ENCODE assay signal across 11 cellular contexts in the genomic region with DNA sequence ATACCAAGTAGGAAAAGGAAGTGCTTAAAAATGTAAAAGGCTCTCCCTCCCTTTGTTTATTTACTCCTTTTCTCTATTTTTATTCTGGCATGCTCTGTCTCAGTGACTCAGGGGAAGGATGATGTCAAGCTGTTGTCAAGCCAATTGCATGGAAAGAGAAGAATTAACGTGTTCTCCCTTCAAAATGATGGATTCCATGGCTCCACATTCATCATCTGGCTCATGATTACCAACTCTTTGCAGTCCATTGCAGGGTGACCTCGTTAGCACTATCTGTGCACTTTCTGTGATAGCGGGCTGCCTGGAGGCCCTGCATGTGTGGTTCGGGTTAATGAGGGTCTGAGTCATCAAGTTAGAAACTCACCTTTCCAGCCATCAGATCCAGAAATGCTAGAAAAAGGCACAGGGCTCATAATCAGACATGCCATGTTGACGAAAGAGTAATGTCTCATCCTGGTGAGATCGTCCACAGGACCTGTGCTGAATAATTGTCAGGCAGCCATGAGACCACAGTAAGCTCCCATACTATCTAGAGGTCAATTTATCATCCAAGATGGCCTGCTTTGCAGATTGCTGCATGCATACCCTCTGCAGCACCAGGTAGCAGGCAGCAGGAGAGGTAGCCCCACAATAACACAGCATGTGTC.
DNase-seq lines count a peak whose midpoint lies in the region; ATAC-seq and TF ChIP-seq lines count a peak whose summit lies in the region.
"Had no signal": no experiment of that assay in that cellular context is flagged by ENCODE, and none has a peak within 500 bp of the region (broad histone marks: within the 10 kb centered on the region; RNA-seq: fewer than 3 reads in every experiment).

No MANE protein-coding gene starts in this region.

- H3K4me3 Mint-ChIP-seq in CD8-positive, alpha-beta T cell = no peak overlapping the region
- H3K4me3 Mint-ChIP-seq: activated CD4-positive, alpha-beta T cell treated with anti-CD3 and anti-CD28 coated beads, Interleukin-2, amount 10 ng/mL, durations not matched to agents 7 days and 5 days had no signal

- H3K36me3 Mint-ChIP-seq in CD8-positive, alpha-beta T cell = no peaks in the 10 kb centered on the region

- POLR2A ChIA-PET in CD8-positive, alpha-beta T cell (lab: Charles Lee) = no interaction called here

- H3K4me3 ChIP-seq in RWPE2 (ENCODE audit: severe bottlenecking) (no peak overlapping the region), fibroblast of villous mesenchyme (ENCODE audit: low read depth, low read length) (no peak overlapping the region), skeletal muscle satellite cell (ENCODE audit: low read length) (no peak overlapping the region)
- no peak overlapping the region for H3K4me3 ChIP-seq in CD8-positive, alpha-beta T cell (ENCODE audit: low read depth, low read length)
- H3K4me3 ChIP-seq: heart left ventricle had no signal

- H3K4me2 ChIP-seq in skeletal muscle satellite cell (ENCODE audit: low read length) = peak overlapping the region; percentile 34

- peak; percentile 38 for DNase-seq in H4 (ENCODE audit: low spot score)
- no peak for DNase-seq in RWPE2 (ENCODE audit: low spot score)
- DNase-seq in fibroblast of villous mesenchyme (ENCODE audit: low read depth) = peak; percentile 55
- no peak for DNase-seq in NCI-H1930 (lab: John Stamatoyannopoulos, UW)
- DNase-seq in CD8-positive, alpha-beta T cell = no peak
- DNase-seq: activated CD4-positive, alpha-beta T cell treated with anti-CD3 and anti-CD28 coated beads, Interleukin-2, amount 10 ng/mL, durations not matched to agents 7 days and 5 days; amygdala; heart left ventricle had no signal

- ATAC-seq in RWPE2 (ENCODE audit: low read depth) = peak; percentile 84
- ATAC-seq in CD8-positive, alpha-beta T cell = no peak
- no peak for ATAC-seq in GM19455 (IDR thresholded peaks at IDR 0.05; ENCODE audit: unreplicated experiment)

- H3K27ac Mint-ChIP-seq in CD8-positive, alpha-beta T cell = no peak overlapping the region
- H3K27ac Mint-ChIP-seq: activated CD4-positive, alpha-beta T cell treated with anti-CD3 and anti-CD28 coated beads, Interleukin-2, amount 10 ng/mL, durations not matched to agents 7 days and 5 days had no signal

- H3K36me3 ChIP-seq in RWPE2 (ENCODE audit: low read depth) (no peaks in the 10 kb centered on the region), skeletal muscle satellite cell (ENCODE audit: insufficient read depth, low read length) (no peaks in the 10 kb centered on the region)
- no peaks in the 10 kb centered on the region for H3K36me3 ChIP-seq in CD8-positive, alpha-beta T cell (ENCODE audit: insufficient read depth, low read length)
- H3K36me3 ChIP-seq: heart left ventricle, neutrophil had no signal

- intact Hi-C loops in CD8-positive, alpha-beta T cell (cut with DNase I, micrococcal nuclease) = no loop called here

- H3K9ac ChIP-seq in skeletal muscle satellite cell (ENCODE audit: low read depth, low read length) = no peak overlapping the region

- TF ChIP-seq CTCF in RWPE2 (IDR thresholded peaks at IDR 0.05; ENCODE audit: poor library complexity, severe bottlenecking) = no peak
- TF ChIP-seq CTCF in fibroblast of villous mesenchyme (IDR thresholded peaks at IDR 0.05; ENCODE audit: insufficient read depth, low read depth, low read length) = no peak
- no peak for TF ChIP-seq CTCF in CD8-positive, alpha-beta T cell (IDR thresholded peaks at IDR 0.05)

- H3K4me1 ChIP-seq in RWPE2 (ENCODE audit: insufficient read depth, poor library complexity, severe bottlenecking) = peaks cover 13% of the 10 kb centered on the region
- peaks cover 8% of the 10 kb centered on the region for H3K4me1 ChIP-seq in skeletal muscle satellite cell (ENCODE audit: control insufficient read depth, insufficient read depth, low read length)
- H3K4me1 ChIP-seq in CD8-positive, alpha-beta T cell (ENCODE audit: insufficient read depth, low read length) = no peaks in the 10 kb centered on the region

- H3K27me3 ChIP-seq in RWPE2 (ENCODE audit: insufficient read depth, poor library complexity, severe bottlenecking) = no peaks in the 10 kb centered on the region
- H3K27me3 ChIP-seq in skeletal muscle satellite cell (ENCODE audit: control insufficient read depth, insufficient read depth, low read length) = no peaks in the 10 kb centered on the region
- no peaks in the 10 kb centered on the region for H3K27me3 ChIP-seq in CD8-positive, alpha-beta T cell (ENCODE audit: insufficient read depth, low read length)
- H3K27me3 ChIP-seq: heart left ventricle had no signal

- no peaks in the 10 kb centered on the region for H3K9me3 ChIP-seq in RWPE2 (ENCODE audit: severe bottlenecking)
- no peaks in the 10 kb centered on the region for H3K9me3 ChIP-seq in skeletal muscle satellite cell (replicated peaks; ENCODE audit: low read length)
- H3K9me3 ChIP-seq in CD8-positive, alpha-beta T cell (ENCODE audit: low read length) = no peaks in the 10 kb centered on the region
- H3K9me3 ChIP-seq: heart left ventricle, neutrophil had no signal

- CTCF ChIA-PET in CD8-positive, alpha-beta T cell (lab: Charles Lee) = interaction anchor here (1.0 to 1.3 kb wide), 2 partner anchors 13 to 843 kb away, joined by 3 to 5 read pairs; no protein-coding TSS in a partner anchor

- H3K27me3 Mint-ChIP-seq in CD8-positive, alpha-beta T cell (ENCODE audit: low read depth) = no peaks in the 10 kb centered on the region
- H3K27me3 Mint-ChIP-seq: activated CD4-positive, alpha-beta T cell treated with anti-CD3 and anti-CD28 coated beads, Interleukin-2, amount 10 ng/mL, durations not matched to agents 7 days and 5 days had no signal

- no peaks in the 10 kb centered on the region for H3K4me1 Mint-ChIP-seq in CD8-positive, alpha-beta T cell (ENCODE audit: low read depth)
- H3K4me1 Mint-ChIP-seq: activated CD4-positive, alpha-beta T cell treated with anti-CD3 and anti-CD28 coated beads, Interleukin-2, amount 10 ng/mL, durations not matched to agents 7 days and 5 days had no signal

- H3K9me3 Mint-ChIP-seq in CD8-positive, alpha-beta T cell = no peaks in the 10 kb centered on the region
- H3K9me3 Mint-ChIP-seq: activated CD4-positive, alpha-beta T cell treated with anti-CD3 and anti-CD28 coated beads, Interleukin-2, amount 10 ng/mL, durations not matched to agents 7 days and 5 days had no signal

- H3K27ac ChIP-seq in RWPE2 (ENCODE audit: poor library complexity, severe bottlenecking) = peak overlapping the region; percentile 8
- no peak overlapping the region for H3K27ac ChIP-seq in CD8-positive, alpha-beta T cell (ENCODE audit: low read depth, low read length)
- H3K27ac ChIP-seq: neutrophil had no signal

Comparison
In these comparisons a context has a peak if more than half of its experiments do, and no peak if none do; other contexts are left out.
1. DNase-seq: peak in H4 (single experiment) and fibroblast of villous mesenchyme (single experiment); none in RWPE2 (single experiment), NCI-H1930 (0 of 2) and CD8-positive, alpha-beta T cell (0 of 7).